18 cellular contexts compared by ENCODE assay signal in the genomic region with DNA sequence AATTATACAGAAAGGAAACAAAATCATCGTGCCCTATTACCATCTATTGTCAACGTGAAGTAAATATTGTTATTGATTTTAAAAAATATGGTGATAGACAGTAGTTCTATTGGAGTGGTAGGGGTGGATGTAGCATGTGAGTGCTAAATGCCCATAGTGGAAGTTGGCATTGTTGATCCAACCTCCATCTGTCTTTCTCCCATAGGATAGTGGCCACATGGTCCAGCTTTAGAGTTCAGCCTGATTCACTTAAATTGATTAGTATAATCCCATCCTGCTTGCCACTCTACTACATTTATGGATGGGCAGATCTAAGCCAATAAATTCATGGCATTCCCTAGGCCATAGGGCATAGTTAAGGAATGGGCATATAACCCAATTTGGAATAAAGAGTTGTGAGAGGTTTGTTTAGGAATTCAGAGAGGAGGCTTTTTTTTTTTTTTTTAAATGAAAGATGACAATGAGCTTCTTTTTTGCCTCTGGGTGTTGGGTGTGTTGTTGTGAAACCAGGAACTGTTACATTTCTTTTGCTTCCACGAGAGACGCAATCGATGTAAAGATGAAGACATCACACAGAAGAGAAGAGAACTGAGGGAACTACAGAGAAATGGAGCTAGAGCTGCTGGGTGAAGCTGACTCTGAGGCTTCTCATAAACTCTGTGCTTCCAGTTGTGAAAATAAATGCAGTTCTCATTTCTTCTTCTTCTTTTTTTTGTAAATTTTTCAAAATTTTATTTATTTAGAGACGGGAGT. TPM values are rescaled to one million over a fixed set of nuclear protein-coding genes. Genes with fewer than 3 reads are reported as not detected.
DNase-seq lines count a peak whose midpoint lies in the region; ATAC-seq, FAIRE-seq and TF ChIP-seq lines count a peak whose summit lies in the region.
"Had no signal": no experiment of that assay in that cellular context is flagged by ENCODE, and none has a peak within 500 bp of the region (broad histone marks: within the 10 kb centered on the region; RNA-seq: fewer than 3 reads in every experiment).

No MANE protein-coding gene starts in this region.

- H3K4me3 Mint-ChIP-seq in activated T-cell treated with anti-CD3 and anti-CD28 coated beads, Interleukin-2, amount 50 U/mL, for 24 hours: no peak overlapping the region
- H3K4me3 Mint-ChIP-seq in central memory CD8-positive, alpha-beta T cell: no peak overlapping the region
- H3K4me3 Mint-ChIP-seq: immature natural killer cell, mesothelial cell of epicardium had no signal

- ATAC-seq in central memory CD8-positive, alpha-beta T cell (replicated peaks; ENCODE audit: extremely low read depth, poor library complexity, severe bottlenecking): no peak
- ATAC-seq in GM19452 (IDR thresholded peaks at IDR 0.05; ENCODE audit: unreplicated experiment): no peak

- no peaks in the 10 kb centered on the region for H3K27me3 Mint-ChIP-seq in activated T-cell treated with anti-CD3 and anti-CD28 coated beads, Interleukin-2, amount 50 U/mL, for 24 hours
- H3K27me3 Mint-ChIP-seq in central memory CD8-positive, alpha-beta T cell: no peaks in the 10 kb centered on the region

- H3K4me1 Mint-ChIP-seq in activated T-cell treated with anti-CD3 and anti-CD28 coated beads, Interleukin-2, amount 50 U/mL, for 24 hours (ENCODE audit: low read depth): peaks cover 58% of the 10 kb centered on the region
- H3K4me1 Mint-ChIP-seq in central memory CD8-positive, alpha-beta T cell: peaks cover 22% of the 10 kb centered on the region

- no peak for FAIRE-seq in GM12891 (lab: Jason Lieb, UNC)
- FAIRE-seq: frontal cortex had no signal

- no peak for DNase-seq in activated T-cell treated with anti-CD3 and anti-CD28 coated beads, Interleukin-2, amount 50 U/mL, for 24 hours
- no peak for DNase-seq in activated T-cell treated with anti-CD3 and anti-CD28 coated beads for 4 hours
- peak; percentile 91 for DNase-seq in NCI-H82 (lab: John Stamatoyannopoulos, UW)
- DNase-seq in central memory CD8-positive, alpha-beta T cell (ENCODE audit: low spot score in 2 of 2): no peak
- DNase-seq in retina: peak; percentile 6
- no peak for DNase-seq in DMS153 (lab: John Stamatoyannopoulos, UW)
- no peak for DNase-seq in GM12891 (ENCODE audit: insufficient read length, low spot score)
- DNase-seq: activated CD4-positive, alpha-beta T cell treated with anti-CD3 and anti-CD28 coated beads, Interleukin-2, amount 50 U/mL, for 4 hours; amniotic stem cell; immature natural killer cell; NCI-H1105 treated with DMSO at 0.1 percent for 48 hours; NCI-H2171 treated with DMSO at 0.1 percent for 48 hours; SJCRH30; stimulated activated CD4-positive, alpha-beta T cell treated with anti-CD3 and anti-CD28 coated beads, Interleukin-4, amount 100 ng/mL, for 4 hours; thyroid gland had no signal

- TF ChIP-seq POLR2A in GM12891 (IDR thresholded peaks at IDR 0.05; ENCODE audit: low read depth, low read length): no peak

- H3K9me3 Mint-ChIP-seq in activated T-cell treated with anti-CD3 and anti-CD28 coated beads, Interleukin-2, amount 50 U/mL, for 24 hours: no peaks in the 10 kb centered on the region
- H3K9me3 Mint-ChIP-seq in central memory CD8-positive, alpha-beta T cell: no peaks in the 10 kb centered on the region
- H3K9me3 Mint-ChIP-seq: immature natural killer cell, mesothelial cell of epicardium had no signal

- no peaks in the 10 kb centered on the region for H3K36me3 Mint-ChIP-seq in activated T-cell treated with anti-CD3 and anti-CD28 coated beads, Interleukin-2, amount 50 U/mL, for 24 hours (ENCODE audit: low read depth)
- no peaks in the 10 kb centered on the region for H3K36me3 Mint-ChIP-seq in central memory CD8-positive, alpha-beta T cell (ENCODE audit: insufficient read depth)
- H3K36me3 Mint-ChIP-seq: immature natural killer cell, mesothelial cell of epicardium had no signal

- H3K27ac Mint-ChIP-seq in activated T-cell treated with anti-CD3 and anti-CD28 coated beads, Interleukin-2, amount 50 U/mL, for 24 hours: peak overlapping the region; percentile 36
- peak overlapping the region; percentile 56 for H3K27ac Mint-ChIP-seq in central memory CD8-positive, alpha-beta T cell (ENCODE audit: low read depth)
- H3K27ac Mint-ChIP-seq: mesothelial cell of epicardium had no signal

TF ChIP-seq in GM12891, 5 proteins besides CTCF, POLR2A, EP300 and RAD21:
- no peak for TF ChIP-seq PAX5 (IDR thresholded peaks at IDR 0.05; ENCODE audit: insufficient read depth, low read length, severe bottlenecking)

RNA-seq across cellular contexts. Expression of gene CHD1, which starts 12.5 kb away (rescaled TPM):
- 17.2 TPM for polyA plus RNA-seq in GM12891 (2012; ENCODE audit: low read depth, missing spikeins)

Comparison
In these comparisons a context has a peak if more than half of its experiments do, and no peak if none do; other contexts are left out.
1. DNase-seq: peak in NCI-H82 (single experiment) and retina (single experiment); none in activated T-cell treated with anti-CD3 and anti-CD28 coated beads, Interleukin-2, amount 50 U/mL, for 24 hours (single experiment), activated T-cell treated with anti-CD3 and anti-CD28 coated beads for 4 hours (single experiment), central memory CD8-positive, alpha-beta T cell (0 of 2), DMS153 (single experiment) and GM12891 (single experiment).